14 cellular contexts compared by ENCODE assay signal in genomic region chr1:20711285-20712209, GRCh38. TPM values are rescaled to one million over a fixed set of nuclear protein-coding genes. Genes with fewer than 3 reads are reported as not detected.
DNase-seq lines count a peak whose midpoint lies in the region; ATAC-seq and TF ChIP-seq lines count a peak whose summit lies in the region.
"Had no signal": no experiment of that assay in that cellular context is flagged by ENCODE, and none has a peak within 500 bp of the region (broad histone marks: within the 10 kb centered on the region; RNA-seq: fewer than 3 reads in every experiment).

No MANE protein-coding gene starts in this region.

- H3K4me3 Mint-ChIP-seq in neural crest cell: peak overlapping the region; percentile 23

- H3K27me3 Mint-ChIP-seq in neural crest cell (ENCODE audit: low read depth): peaks cover 4% of the 10 kb centered on the region

- in situ Hi-C loops in astrocyte of the cerebellum (cut with HindIII; ENCODE audit: low sequenced_read_pairs): no loop called here

- H3K36me3 Mint-ChIP-seq in neural crest cell (ENCODE audit: low read depth): no peaks in the 10 kb centered on the region

- H3K27ac Mint-ChIP-seq in neural crest cell (ENCODE audit: unreplicated experiment): no peak overlapping the region

- no peaks in the 10 kb centered on the region for H3K9me3 Mint-ChIP-seq in neural crest cell

- peak; percentile 4 for TF ChIP-seq CTCF in astrocyte of the cerebellum (IDR thresholded peaks at IDR 0.05; ENCODE audit: low read depth, low read length, missing control alignments)
- no peak for TF ChIP-seq CTCF in neural crest cell (conservative IDR thresholded peaks at IDR 0.05)

- ATAC-seq in HG03108 (IDR thresholded peaks at IDR 0.05; ENCODE audit: unreplicated experiment) (no peak), HG03025 (IDR thresholded peaks at IDR 0.05; ENCODE audit: low FRiP score, unreplicated experiment) (no peak), HG02938 (IDR thresholded peaks at IDR 0.05; ENCODE audit: unreplicated experiment) (no peak)
- ATAC-seq: right lobe of liver had no signal

- H3K4me3 ChIP-seq in astrocyte of the cerebellum (ENCODE audit: low read depth, low read length): no peak overlapping the region
- H3K4me3 ChIP-seq: hepatocyte, right lobe of liver, tibial artery had no signal

- DNase-seq in NCI-H1417 (lab: John Stamatoyannopoulos, UW) (peak in 2 of 3 experiments; percentile 75 to 90), NCI-H1417 treated with DMSO at 0.1 percent for 48 hours (lab: John Stamatoyannopoulos, UW) (no peak), NCI-H524 (lab: John Stamatoyannopoulos, UW) (peak; percentile 82 to 91), astrocyte of the cerebellum (ENCODE audit: low read depth) (no peak), neural crest cell (ENCODE audit: low read depth, low spot score) (peak; percentile 61)
- DNase-seq: effector memory CD4-positive, alpha-beta T cell; right lobe of liver; T-helper 2 cell; tibial artery had no signal

- peaks cover 26% of the 10 kb centered on the region for H3K4me1 Mint-ChIP-seq in neural crest cell

RNA-seq across cellular contexts. Expression of gene KIF17, which starts 6.3 kb away (rescaled TPM):
- 1.1 and 1.6 TPM in 2 replicates for total RNA-seq in neural crest cell
- total RNA-seq: activated CD8-positive, alpha-beta memory T cell treated with anti-CD3 and anti-CD28 coated beads for 36 hours had no signal

RNA-seq across cellular contexts. Expression of gene SH2D5, which starts 21.0 kb away (rescaled TPM):
- total RNA-seq in neural crest cell: 3.2 TPM in 2 replicates

RNA-seq across cellular contexts. Expression of gene DDOST, which starts 50.4 kb away (rescaled TPM):
- total RNA-seq in neural crest cell: 175 and 179 TPM in 2 replicates

Comparison
In these comparisons a context has a peak if more than half of its experiments do, and no peak if none do; other contexts are left out.
1. DNase-seq: peak in NCI-H1417 (2 of 3), NCI-H524 (2 of 2) and neural crest cell (single experiment); none in NCI-H1417 treated with DMSO at 0.1 percent for 48 hours (single experiment) and astrocyte of the cerebellum (single experiment).